ENCODE assay signal across 2 cellular contexts in the genomic region with DNA sequence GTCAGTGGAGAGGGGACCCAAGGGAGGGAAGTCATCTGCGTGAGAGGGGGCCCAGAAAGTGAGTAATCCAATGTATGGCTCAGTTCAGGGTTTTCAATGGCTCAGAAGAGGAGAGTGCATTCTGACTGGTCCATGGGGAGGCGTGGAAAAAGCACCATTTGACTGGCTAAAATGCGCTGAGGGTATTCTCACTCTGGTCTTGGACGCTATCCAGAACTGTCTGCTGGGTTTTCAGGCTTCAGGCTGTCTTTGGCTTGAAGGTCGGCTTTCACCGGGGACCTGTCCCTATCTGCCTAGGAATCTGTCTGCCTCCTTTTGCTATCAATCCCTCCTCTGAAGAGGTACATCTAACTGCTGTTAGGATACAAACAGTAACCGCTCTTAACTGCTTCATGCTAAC.
TF ChIP-seq lines count a peak whose summit lies in the region.

No MANE protein-coding gene starts in this region.

TF ChIP-seq in GM23338, 12 proteins besides CTCF, POLR2A, EP300 and RAD21 (continues in another document):
- TF ChIP-seq EZH2phosphoT487 (IDR thresholded peaks at IDR 0.05; ENCODE audit: unreplicated experiment) (no peak), CREB1 (CRISPR knock-in tag; IDR thresholded peaks at IDR 0.05; ENCODE audit: low read depth) (no peak), ZNF331 (CRISPR knock-in tag; IDR thresholded peaks at IDR 0.05; ENCODE audit: low read depth) (no peak), POLR2AphosphoS5 (IDR thresholded peaks at IDR 0.05; ENCODE audit: low read depth) (no peak), NANOG (IDR thresholded peaks at IDR 0.05; ENCODE audit: borderline replicate concordance) (no peak), REST (IDR thresholded peaks at IDR 0.05; ENCODE audit: unreplicated experiment) (no peak), EZH2 (IDR thresholded peaks at IDR 0.05; ENCODE audit: low read depth, unreplicated experiment) (no peak), ZNF114 (CRISPR knock-in tag; IDR thresholded peaks at IDR 0.05) (no peak), JUNB (IDR thresholded peaks at IDR 0.05; ENCODE audit: unreplicated experiment) (no peak), STAT1 (IDR thresholded peaks at IDR 0.05; ENCODE audit: unreplicated experiment) (no peak)
- TF ChIP-seq, protein P1, sequence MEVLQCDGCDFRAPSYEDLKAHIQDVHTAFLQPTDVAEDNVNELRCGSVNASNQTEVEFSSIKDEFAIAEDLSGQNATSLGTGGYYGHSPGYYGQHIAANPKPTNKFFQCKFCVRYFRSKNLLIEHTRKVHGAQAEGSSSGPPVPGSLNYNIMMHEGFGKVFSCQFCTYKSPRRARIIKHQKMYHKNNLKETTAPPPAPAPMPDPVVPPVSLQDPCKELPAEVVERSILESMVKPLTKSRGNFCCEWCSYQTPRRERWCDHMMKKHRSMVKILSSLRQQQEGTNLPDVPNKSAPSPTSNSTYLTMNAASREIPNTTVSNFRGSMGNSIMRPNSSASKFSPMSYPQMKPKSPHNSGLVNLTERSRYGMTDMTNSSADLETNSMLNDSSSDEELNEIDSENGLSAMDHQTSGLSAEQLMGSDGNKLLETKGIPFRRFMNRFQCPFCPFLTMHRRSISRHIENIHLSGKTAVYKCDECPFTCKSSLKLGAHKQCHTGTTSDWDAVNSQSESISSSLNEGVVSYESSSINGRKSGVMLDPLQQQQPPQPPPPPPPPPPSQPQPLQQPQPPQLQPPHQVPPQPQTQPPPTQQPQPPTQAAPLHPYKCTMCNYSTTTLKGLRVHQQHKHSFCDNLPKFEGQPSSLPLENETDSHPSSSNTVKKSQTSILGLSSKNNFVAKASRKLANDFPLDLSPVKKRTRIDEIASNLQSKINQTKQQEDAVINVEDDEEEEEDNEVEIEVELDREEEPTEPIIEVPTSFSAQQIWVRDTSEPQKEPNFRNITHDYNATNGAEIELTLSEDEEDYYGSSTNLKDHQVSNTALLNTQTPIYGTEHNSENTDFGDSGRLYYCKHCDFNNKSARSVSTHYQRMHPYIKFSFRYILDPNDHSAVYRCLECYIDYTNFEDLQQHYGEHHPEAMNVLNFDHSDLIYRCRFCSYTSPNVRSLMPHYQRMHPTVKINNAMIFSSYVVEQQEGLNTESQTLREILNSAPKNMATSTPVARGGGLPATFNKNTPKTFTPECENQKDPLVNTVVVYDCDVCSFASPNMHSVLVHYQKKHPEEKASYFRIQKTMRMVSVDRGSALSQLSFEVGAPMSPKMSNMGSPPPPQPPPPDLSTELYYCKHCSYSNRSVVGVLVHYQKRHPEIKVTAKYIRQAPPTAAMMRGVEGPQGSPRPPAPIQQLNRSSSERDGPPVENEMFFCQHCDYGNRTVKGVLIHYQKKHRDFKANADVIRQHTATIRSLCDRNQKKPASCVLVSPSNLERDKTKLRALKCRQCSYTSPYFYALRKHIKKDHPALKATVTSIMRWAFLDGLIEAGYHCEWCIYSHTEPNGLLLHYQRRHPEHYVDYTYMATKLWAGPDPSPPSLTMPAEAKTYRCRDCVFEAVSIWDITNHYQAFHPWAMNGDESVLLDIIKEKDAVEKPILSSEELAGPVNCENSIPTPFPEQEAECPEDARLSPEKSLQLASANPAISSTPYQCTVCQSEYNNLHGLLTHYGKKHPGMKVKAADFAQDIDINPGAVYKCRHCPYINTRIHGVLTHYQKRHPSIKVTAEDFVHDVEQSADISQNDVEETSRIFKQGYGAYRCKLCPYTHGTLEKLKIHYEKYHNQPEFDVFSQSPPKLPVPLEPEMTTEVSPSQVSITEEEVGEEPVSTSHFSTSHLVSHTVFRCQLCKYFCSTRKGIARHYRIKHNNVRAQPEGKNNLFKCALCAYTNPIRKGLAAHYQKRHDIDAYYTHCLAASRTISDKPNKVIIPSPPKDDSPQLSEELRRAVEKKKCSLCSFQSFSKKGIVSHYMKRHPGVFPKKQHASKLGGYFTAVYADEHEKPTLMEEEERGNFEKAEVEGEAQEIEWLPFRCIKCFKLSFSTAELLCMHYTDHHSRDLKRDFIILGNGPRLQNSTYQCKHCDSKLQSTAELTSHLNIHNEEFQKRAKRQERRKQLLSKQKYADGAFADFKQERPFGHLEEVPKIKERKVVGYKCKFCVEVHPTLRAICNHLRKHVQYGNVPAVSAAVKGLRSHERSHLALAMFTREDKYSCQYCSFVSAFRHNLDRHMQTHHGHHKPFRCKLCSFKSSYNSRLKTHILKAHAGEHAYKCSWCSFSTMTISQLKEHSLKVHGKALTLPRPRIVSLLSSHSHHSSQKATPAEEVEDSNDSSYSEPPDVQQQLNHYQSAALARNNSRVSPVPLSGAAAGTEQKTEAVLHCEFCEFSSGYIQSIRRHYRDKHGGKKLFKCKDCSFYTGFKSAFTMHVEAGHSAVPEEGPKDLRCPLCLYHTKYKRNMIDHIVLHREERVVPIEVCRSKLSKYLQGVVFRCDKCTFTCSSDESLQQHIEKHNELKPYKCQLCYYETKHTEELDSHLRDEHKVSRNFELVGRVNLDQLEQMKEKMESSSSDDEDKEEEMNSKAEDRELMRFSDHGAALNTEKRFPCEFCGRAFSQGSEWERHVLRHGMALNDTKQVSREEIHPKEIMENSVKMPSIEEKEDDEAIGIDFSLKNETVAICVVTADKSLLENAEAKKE (CRISPR knock-in tag; IDR thresholded peaks at IDR 0.05) = no peak

TF ChIP-seq in H1, 55 proteins besides CTCF, POLR2A, EP300 and RAD21:
- TF ChIP-seq PHF8 (conservative IDR thresholded peaks at IDR 0.05; ENCODE audit: low read depth, low read length) = no peak
- no peak for TF ChIP-seq SIN3A (conservative IDR thresholded peaks at IDR 0.05 in 1 of 2, IDR thresholded peaks at IDR 0.05 in 1 of 2; ENCODE audit: low read depth in 1 of 2, low read length in 2 of 2)
- TF ChIP-seq CEBPB (IDR thresholded peaks at IDR 0.05; ENCODE audit: low read depth, low read length) = no peak
- no peak for TF ChIP-seq RBBP5 (IDR thresholded peaks at IDR 0.05; ENCODE audit: borderline replicate concordance, low read depth, low read length)
- TF ChIP-seq CTBP2 (IDR thresholded peaks at IDR 0.05; ENCODE audit: borderline replicate concordance, insufficient read depth, insufficient read length, low read length) = no peak
- TF ChIP-seq YY1 (IDR thresholded peaks at IDR 0.05; ENCODE audit: low read depth, low read length) = no peak
